16 cellular contexts compared by ENCODE assay signal in the genomic region with DNA sequence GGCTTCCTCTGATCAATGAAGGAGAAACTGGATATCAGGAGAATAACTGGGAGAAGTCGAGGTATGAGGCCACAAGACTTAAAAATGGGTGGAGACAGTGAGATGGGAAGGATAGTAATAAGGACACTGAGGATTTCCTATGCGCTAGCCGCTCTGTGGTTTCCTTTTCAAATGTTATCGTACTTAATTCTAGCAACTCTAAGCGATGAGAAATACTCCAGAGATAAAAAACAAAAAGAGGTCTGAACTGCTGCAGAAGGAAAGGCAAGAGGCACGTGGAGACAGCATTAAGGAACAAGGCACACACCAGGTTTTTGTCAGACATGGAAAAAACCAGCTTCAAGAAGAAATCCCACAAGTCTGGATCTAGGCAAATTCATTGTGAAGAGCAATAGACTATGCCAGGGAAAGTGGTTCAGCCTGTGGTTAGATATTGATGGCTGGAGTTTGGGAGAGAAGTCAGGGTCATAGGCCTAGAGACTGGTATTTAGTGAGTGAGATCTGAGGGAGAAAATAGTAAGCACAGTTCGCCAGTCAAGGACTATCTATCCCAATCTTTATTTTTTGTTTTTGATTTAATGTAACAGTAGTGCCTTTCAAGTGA. TPM values are rescaled to one million over a fixed set of nuclear protein-coding genes. Genes with fewer than 3 reads are reported as not detected.
A peak's percentile ranks its signal among the peaks of the same experiment; 100 is the strongest.
DNase-seq lines count a peak whose midpoint lies in the region; ATAC-seq and TF ChIP-seq lines count a peak whose summit lies in the region.
"Had no signal": no experiment of that assay in that cellular context is flagged by ENCODE, and none has a peak within 500 bp of the region (broad histone marks: within the 10 kb centered on the region; RNA-seq: fewer than 3 reads in every experiment).

No MANE protein-coding gene starts in this region.

- no peak overlapping the region for H3K27ac Mint-ChIP-seq in effector memory CD8-positive, alpha-beta T cell
- H3K27ac Mint-ChIP-seq: activated CD4-positive, alpha-beta memory T cell treated with anti-CD3 and anti-CD28 coated beads, Interleukin-2, amount 10 ng/mL, durations not matched to agents 7 days and 5 days; activated naive CD4-positive, alpha-beta T cell treated with anti-CD3 and anti-CD28 coated beads for 36 hours; memory B cell had no signal

- peaks cover 0 to 5% of the 10 kb centered on the region in 2 donors for H3K27me3 Mint-ChIP-seq in effector memory CD8-positive, alpha-beta T cell

- H3K4me1 Mint-ChIP-seq in effector memory CD8-positive, alpha-beta T cell (ENCODE audit: low read depth in 2 of 2): no peaks in the 10 kb centered on the region
- H3K4me1 Mint-ChIP-seq: activated CD4-positive, alpha-beta memory T cell treated with anti-CD3 and anti-CD28 coated beads, Interleukin-2, amount 10 ng/mL, durations not matched to agents 7 days and 5 days; memory B cell had no signal

- WGBS in lung, 2 donors: 29 to 59% methylated on average over 7 of the region's 7 CpGs

- no peaks in the 10 kb centered on the region for H3K36me3 Mint-ChIP-seq in effector memory CD8-positive, alpha-beta T cell (ENCODE audit: insufficient read depth)
- H3K36me3 Mint-ChIP-seq: memory B cell had no signal

- no peak for ATAC-seq in lung (ENCODE audit: insufficient read depth, low FRiP score)
- ATAC-seq in GM18858 (IDR thresholded peaks at IDR 0.05; ENCODE audit: unreplicated experiment): no peak
- ATAC-seq in effector memory CD8-positive, alpha-beta T cell (replicated peaks): no peak
- ATAC-seq in GM18907 (IDR thresholded peaks at IDR 0.05; ENCODE audit: unreplicated experiment): no peak

- H3K36me3 ChIP-seq in left ventricle myocardium inferior: no peaks in the 10 kb centered on the region
- no peaks in the 10 kb centered on the region for H3K36me3 ChIP-seq in right atrium auricular region
- no peaks in the 10 kb centered on the region for H3K36me3 ChIP-seq in lung (ENCODE audit: control insufficient read depth in 2 of 2, insufficient read depth in 2 of 2, low read length in 2 of 2)

- H3K9me3 Mint-ChIP-seq in effector memory CD8-positive, alpha-beta T cell: no peaks in the 10 kb centered on the region
- H3K9me3 Mint-ChIP-seq: activated CD4-positive, alpha-beta memory T cell treated with anti-CD3 and anti-CD28 coated beads, Interleukin-2, amount 10 ng/mL, durations not matched to agents 7 days and 5 days; activated naive CD4-positive, alpha-beta T cell treated with anti-CD3 and anti-CD28 coated beads for 36 hours; memory B cell had no signal

- H3K27me3 ChIP-seq in left ventricle myocardium inferior (ENCODE audit: low read depth) (no peaks in the 10 kb centered on the region), right atrium auricular region (no peaks in the 10 kb centered on the region), lung (ENCODE audit: control insufficient read depth, insufficient read depth) (no peaks in the 10 kb centered on the region)
- H3K27me3 ChIP-seq: testis had no signal

- peaks cover 17% of the 10 kb centered on the region for H3K4me1 ChIP-seq in left ventricle myocardium inferior
- peaks cover 0 to 13% of the 10 kb centered on the region in 2 donors for H3K4me1 ChIP-seq in right atrium auricular region
- peaks cover 0 to 15% of the 10 kb centered on the region in 2 donors for H3K4me1 ChIP-seq in lung (ENCODE audit: control insufficient read depth in 2 of 2, insufficient read depth in 2 of 2, low read length in 2 of 2)
- H3K4me1 ChIP-seq: testis had no signal

- H3K4me3 Mint-ChIP-seq in effector memory CD8-positive, alpha-beta T cell: no peak overlapping the region
- H3K4me3 Mint-ChIP-seq: activated CD4-positive, alpha-beta memory T cell treated with anti-CD3 and anti-CD28 coated beads, Interleukin-2, amount 10 ng/mL, durations not matched to agents 7 days and 5 days; activated naive CD4-positive, alpha-beta T cell treated with anti-CD3 and anti-CD28 coated beads for 36 hours; memory B cell had no signal

- H3K9me3 ChIP-seq in left ventricle myocardium inferior (replicated peaks) (no peaks in the 10 kb centered on the region), right atrium auricular region (no peaks in the 10 kb centered on the region), lung (ENCODE audit: control insufficient read depth in 2 of 2, insufficient read depth in 1 of 2, low read length in 1 of 2) (no peaks in the 10 kb centered on the region)
- H3K9me3 ChIP-seq: testis had no signal

- H3K4me3 ChIP-seq in left ventricle myocardium inferior (no peak overlapping the region), right atrium auricular region (no peak overlapping the region), astrocyte of the spinal cord (ENCODE audit: low read depth, low read length) (no peak overlapping the region), lung (no peak overlapping the region)
- H3K4me3 ChIP-seq: testis had no signal

- TF ChIP-seq CTCF in left ventricle myocardium inferior (IDR thresholded peaks at IDR 0.05; ENCODE audit: borderline replicate concordance): no peak
- no peak for TF ChIP-seq CTCF in right atrium auricular region (IDR thresholded peaks at IDR 0.05)
- no peak for TF ChIP-seq CTCF in astrocyte of the spinal cord (IDR thresholded peaks at IDR 0.05; ENCODE audit: low read depth, low read length)
- TF ChIP-seq CTCF in lung (IDR thresholded peaks at IDR 0.05; ENCODE audit: control extremely low read depth, extremely low read depth): no peak

- in situ Hi-C loops in astrocyte of the spinal cord (cut with HindIII; ENCODE audit: low sequenced_read_pairs): no loop called here

- intact Hi-C loops in left ventricle myocardium inferior (cut with micrococcal nuclease): no loop called here

- no peak for DNase-seq in left ventricle myocardium inferior
- no peak for DNase-seq in right atrium auricular region (ENCODE audit: low spot score)
- peak; percentile 44 for DNase-seq in astrocyte of the spinal cord (ENCODE audit: low read depth, low spot score)
- DNase-seq in lung (ENCODE audit: low spot score): no peak
- DNase-seq in AML-193 (lab: John Stamatoyannopoulos, UW): no peak
- no peak for DNase-seq in effector memory CD8-positive, alpha-beta T cell
- DNase-seq: DMS53, H7, NCI-H1930 had no signal

- H3K27ac ChIP-seq in left ventricle myocardium inferior (replicated peaks) (peak overlapping the region; percentile 79), right atrium auricular region (peak overlapping the region in 1 of 2 donors; percentile 57), lung (ENCODE audit: low read depth in 1 of 2, low read length in 1 of 2) (peak overlapping the region; percentile 33 to 79)
- H3K27ac ChIP-seq: testis had no signal

RNA-seq across cellular contexts. Expression of a gene that starts 5.3 kb away (rescaled TPM):
- not detected for total RNA-seq in left ventricle myocardium inferior
- total RNA-seq in right atrium auricular region: not detected
- 1 to 10 TPM in 1 of 2 donors, under 1 TPM in 1; 0.17 to 1.8 TPM for total RNA-seq in lung
- polyA plus RNA-seq in lung: under 1 TPM; 0.67 to 0.97 TPM
- total RNA-seq: activated CD4-positive, alpha-beta memory T cell treated with anti-CD3 and anti-CD28 coated beads, Interleukin-2, amount 10 ng/mL, durations not matched to agents 7 days and 5 days; activated naive CD4-positive, alpha-beta T cell treated with anti-CD3 and anti-CD28 coated beads for 36 hours; H7 had no signal

RNA-seq across cellular contexts. Expression of a gene that starts 33.1 kb away (rescaled TPM):
- total RNA-seq in left ventricle myocardium inferior: 6.4 TPM
- 1 to 10 TPM; 8.8 to 9.6 TPM for total RNA-seq in right atrium auricular region
- total RNA-seq in lung: 100 to 1,000 TPM in 1 of 2 donors, 10 to 100 TPM in 1; 60.9 to 127 TPM
- polyA plus RNA-seq in lung: 10 to 100 TPM; 16.5 to 81.9 TPM

RNA-seq across cellular contexts. Expression of a gene that starts 39.5 kb away (rescaled TPM):
- 0.05 TPM for total RNA-seq in left ventricle myocardium inferior
- total RNA-seq in right atrium auricular region: not detected
- under 1 TPM in 1 of 2 donors, not detected in 1; 0.15 TPM for total RNA-seq in lung
- under 1 TPM in 1 of 2 donors, not detected in 1; 0.12 TPM for polyA plus RNA-seq in lung
- total RNA-seq: activated CD4-positive, alpha-beta memory T cell treated with anti-CD3 and anti-CD28 coated beads, Interleukin-2, amount 10 ng/mL, durations not matched to agents 7 days and 5 days; activated naive CD4-positive, alpha-beta T cell treated with anti-CD3 and anti-CD28 coated beads for 36 hours; dermis microvascular lymphatic vessel endothelial cell; H7 had no signal
